In the genomic region with DNA sequence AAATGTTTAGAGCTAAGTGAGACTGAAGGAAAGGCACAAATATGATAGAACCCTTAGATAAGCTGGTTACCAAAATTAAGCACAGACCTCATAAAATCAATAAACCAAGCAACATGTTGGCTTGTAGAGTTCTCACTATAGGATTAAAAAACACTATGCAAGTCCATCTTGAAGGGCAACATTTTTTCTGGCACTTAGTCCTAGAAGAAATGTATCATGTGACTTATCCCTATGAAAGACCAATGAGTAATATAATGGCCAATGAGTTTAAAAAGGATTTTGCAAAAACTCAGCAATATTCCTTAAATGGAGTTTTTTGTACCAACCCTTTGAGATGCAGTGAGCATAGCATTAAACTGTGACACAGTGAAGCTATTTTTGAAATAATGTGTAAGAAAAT, we compare ENCODE assay signal across 21 cellular contexts.
A peak's percentile ranks its signal among the peaks of the same experiment; 100 is the strongest.
DNase-seq lines count a peak whose midpoint lies in the region; ATAC-seq, FAIRE-seq and TF ChIP-seq lines count a peak whose summit lies in the region.
"Had no signal": no experiment of that assay in that cellular context is flagged by ENCODE, and none has a peak within 500 bp of the region (broad histone marks: within the 10 kb centered on the region; RNA-seq: fewer than 3 reads in every experiment).

No MANE protein-coding gene starts in this region.

- no peaks in the 10 kb centered on the region for H4K20me1 ChIP-seq in K562 (replicated peaks; ENCODE audit: control insufficient read depth, insufficient read depth, low read length)
- H4K20me1 ChIP-seq: BLaER1 treated with 17β-estradiol and CSF1 and Interleukin-3, amounts not matched to agents 10 nM and 100 nM had no signal

- POLR2A ChIA-PET in K562 (lab: Yijun Ruan, JAX) = no interaction called here

- H3K27me3 ChIP-seq in K562 (ENCODE audit: control insufficient read depth in 2 of 2, insufficient read depth in 2 of 2, low read length in 2 of 2) = no peaks in the 10 kb centered on the region
- H3K27me3 ChIP-seq: BLaER1 treated with 17β-estradiol and CSF1 and Interleukin-3, amounts not matched to agents 10 nM and 100 nM had no signal

- peak; percentile 0 for DNase-seq in AG20443 (ENCODE audit: low spot score)
- no peak for DNase-seq in K562 (ENCODE audit: extremely low read depth in 1 of 4, low spot score in 3 of 4)
- peak; percentile 45 for DNase-seq in epithelial cell of esophagus (ENCODE audit: low read depth)
- DNase-seq in HTR-8/SVneo (ENCODE audit: insufficient read length, low spot score) = no peak
- no peak for DNase-seq in cardiac septum (ENCODE audit: low spot score)
- DNase-seq: AML-193; Caco-2; Calu3; CD4-positive, alpha-beta T cell; CD8-positive, alpha-beta T cell; DMS79 treated with DMSO at 0.1 percent for 48 hours; GF-D8 had no signal

- TF ChIP-seq CTCF in K562 (IDR thresholded peaks at IDR 0.05 in 2 of 3, conservative IDR thresholded peaks at IDR 0.05 in 1 of 3; ENCODE audit: insufficient read depth in 2 of 3, low read depth in 1 of 3, low read length in 3 of 3) (no peak), epithelial cell of esophagus (IDR thresholded peaks at IDR 0.05; ENCODE audit: insufficient read depth, low read depth, low read length, missing control alignments) (no peak)

- H3K9me3 ChIP-seq in K562 (replicated peaks; ENCODE audit: control insufficient read depth, insufficient read depth, low read depth, low read length) = no peaks in the 10 kb centered on the region
- H3K9me3 ChIP-seq: A549; BLaER1 treated with 17β-estradiol and CSF1 and Interleukin-3, amounts not matched to agents 10 nM and 100 nM; Caco-2 had no signal

- H3K4me1 ChIP-seq in K562 (replicated peaks in 1 of 2; ENCODE audit: control insufficient read depth in 2 of 2, insufficient read depth in 2 of 2, low read length in 2 of 2) = no peaks in the 10 kb centered on the region
- H3K4me1 ChIP-seq: Caco-2 had no signal

- no peaks in the 10 kb centered on the region for H3K9me1 ChIP-seq in K562 (ENCODE audit: control insufficient read depth, insufficient read depth, low read length)

- in situ Hi-C loops in K562 (cut with MboI) = no loop called here

- no TSS peak for BruUV-seq in K562 (replicated peaks; lab: Mats Ljungman, UMichigan)

- no peaks in the 10 kb centered on the region for H3K79me2 ChIP-seq in K562 (ENCODE audit: control insufficient read depth, insufficient read depth, low read length)

- no peak overlapping the region for H3K9ac ChIP-seq in K562 (ENCODE audit: insufficient read depth in 1 of 2, low read depth in 2 of 2, low read length in 2 of 2)
- H3K9ac ChIP-seq: BLaER1 treated with 17β-estradiol and CSF1 and Interleukin-3, amounts not matched to agents 10 nM and 100 nM had no signal

- H3K4me3 ChIP-seq in K562 (no peak overlapping the region), epithelial cell of esophagus (ENCODE audit: low read length) (no peak overlapping the region)
- H3K4me3 ChIP-seq: A549; BLaER1 treated with 17β-estradiol and CSF1 and Interleukin-3, amounts not matched to agents 10 nM and 100 nM had no signal

- no peak for TF ChIP-seq EP300 in K562 (IDR thresholded peaks at IDR 0.05; ENCODE audit: low read length)

- FAIRE-seq in K562 (lab: Jason Lieb, UNC) (no peak), HTR-8/SVneo (lab: Jason Lieb, UNC) (no peak)
- FAIRE-seq: A549, D721Med, G401.6, GM12891, GM19239 had no signal

- intact Hi-C loops in K562 (cut with micrococcal nuclease) = no loop called here
- intact Hi-C loops in cardiac septum (cut with DNase I) = no loop called here

- no peaks in the 10 kb centered on the region for H3K36me3 ChIP-seq in K562 (ENCODE audit: control insufficient read depth, insufficient read depth, low read length)
- H3K36me3 ChIP-seq: BLaER1 treated with 17β-estradiol and CSF1 and Interleukin-3, amounts not matched to agents 10 nM and 100 nM had no signal

- CTCF ChIA-PET in K562 (lab: Yijun Ruan, JAX; ENCODE audit: low intra/inter-chr PET ratio) = no interaction called here

- no peak overlapping the region for H3K27ac ChIP-seq in K562 (ENCODE audit: extremely low read depth, low read depth, low read length)
- H3K27ac ChIP-seq: 22Rv1; A549; BLaER1 treated with 17β-estradiol and CSF1 and Interleukin-3, amounts not matched to agents 10 nM and 100 nM; C4-2B had no signal

- ATAC-seq in K562 (no peak), GM21381 (IDR thresholded peaks at IDR 0.05; ENCODE audit: unreplicated experiment) (no peak)
- ATAC-seq: A549; CD8-positive, alpha-beta T cell had no signal

- TF ChIP-seq POLR2A in K562 (conservative IDR thresholded peaks at IDR 0.05) = no peak

- H3K4me2 ChIP-seq in K562 (ENCODE audit: insufficient read depth, low read length) = no peak overlapping the region
- H3K4me2 ChIP-seq: A549; BLaER1 treated with 17β-estradiol and CSF1 and Interleukin-3, amounts not matched to agents 10 nM and 100 nM had no signal

- no peak for TF ChIP-seq RAD21 in K562 (CRISPR knock-in tag; conservative IDR thresholded peaks at IDR 0.05 in 1 of 2, IDR thresholded peaks at IDR 0.05 in 1 of 2)

- H2AFZ ChIP-seq in K562 (ENCODE audit: low read depth, low read length) = no peak overlapping the region

TF ChIP-seq in K562, 482 proteins besides CTCF, POLR2A, EP300 and RAD21:
- TF ChIP-seq, protein P1, sequence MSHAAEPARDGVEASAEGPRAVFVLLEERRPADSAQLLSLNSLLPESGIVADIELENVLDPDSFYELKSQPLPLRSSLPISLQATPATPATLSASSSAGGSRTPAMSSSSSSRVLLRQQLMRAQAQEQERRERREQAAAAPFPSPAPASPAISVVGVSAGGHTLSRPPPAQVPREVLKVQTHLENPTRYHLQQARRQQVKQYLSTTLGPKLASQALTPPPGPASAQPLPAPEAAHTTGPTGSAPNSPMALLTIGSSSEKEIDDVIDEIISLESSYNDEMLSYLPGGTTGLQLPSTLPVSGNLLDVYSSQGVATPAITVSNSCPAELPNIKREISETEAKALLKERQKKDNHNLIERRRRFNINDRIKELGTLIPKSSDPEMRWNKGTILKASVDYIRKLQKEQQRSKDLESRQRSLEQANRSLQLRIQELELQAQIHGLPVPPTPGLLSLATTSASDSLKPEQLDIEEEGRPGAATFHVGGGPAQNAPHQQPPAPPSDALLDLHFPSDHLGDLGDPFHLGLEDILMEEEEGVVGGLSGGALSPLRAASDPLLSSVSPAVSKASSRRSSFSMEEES (CRISPR knock-in tag; IDR thresholded peaks at IDR 0.05) = peak; percentile 83
- TF ChIP-seq SLC30A9 (CRISPR knock-in tag; IDR thresholded peaks at IDR 0.05) = no peak

Comparison
In these comparisons a context has a peak if more than half of its experiments do, and no peak if none do; other contexts are left out.
1. DNase-seq: peak in AG20443 (single experiment) and epithelial cell of esophagus (single experiment); none in K562 (0 of 4), HTR-8/SVneo (single experiment) and cardiac septum (single experiment).